Comparison of ENCODE assay signal across 25 cellular contexts in genomic region chr2:53053958-53054357, GRCh38.
"Had no signal": no experiment of that assay in that cellular context is flagged by ENCODE, and none has a peak within 500 bp of the region (broad histone marks: within the 10 kb centered on the region; RNA-seq: fewer than 3 reads in every experiment).

No MANE protein-coding gene starts in this region.

- H3K9me3 Mint-ChIP-seq: endodermal cell had no signal

- H3K4me3 ChIP-seq: colonic mucosa, coronary artery, dorsolateral prefrontal cortex, esophagus muscularis mucosa, esophagus squamous epithelium, gastrocnemius medialis, gastroesophageal sphincter, heart left ventricle, heart right ventricle had no signal

- H3K27ac Mint-ChIP-seq: dendritic cell treated with granulocyte-macrophage colony-stimulating factor and Interleukin-4, amounts not matched to agents 40 ng/mL and 50 ng/mL, for 4 days; effector memory CD8-positive, alpha-beta T cell; endodermal cell had no signal

- H3K9me3 ChIP-seq: colonic mucosa, esophagus muscularis mucosa, esophagus squamous epithelium, gastrocnemius medialis, gastroesophageal sphincter had no signal

- ATAC-seq: effector memory CD8-positive, alpha-beta T cell; esophagus mucosa; foreskin keratinocyte; gastrocnemius medialis; gastroesophageal sphincter; heart left ventricle; heart right ventricle had no signal

- H3K36me3 ChIP-seq: colonic mucosa, esophagus muscularis mucosa, esophagus squamous epithelium, gastrocnemius medialis, gastroesophageal sphincter, heart left ventricle, heart right ventricle had no signal

- H3K27ac ChIP-seq: colonic mucosa, coronary artery, dorsolateral prefrontal cortex, epithelial cell of prostate, esophagus muscularis mucosa, esophagus squamous epithelium, foreskin keratinocyte, gastrocnemius medialis, gastroesophageal sphincter, heart left ventricle, heart right ventricle had no signal

- H3K27me3 ChIP-seq: colonic mucosa, dorsolateral prefrontal cortex, esophagus muscularis mucosa, esophagus squamous epithelium, foreskin keratinocyte, gastrocnemius medialis, gastroesophageal sphincter, heart left ventricle, heart right ventricle had no signal

- H3K4me1 ChIP-seq: colonic mucosa, esophagus muscularis mucosa, esophagus squamous epithelium, foreskin keratinocyte, gastrocnemius medialis, gastroesophageal sphincter, heart left ventricle, heart right ventricle had no signal

- H3K27me3 Mint-ChIP-seq: dendritic cell treated with granulocyte-macrophage colony-stimulating factor and Interleukin-4, amounts not matched to agents 40 ng/mL and 50 ng/mL, for 4 days; effector memory CD8-positive, alpha-beta T cell had no signal

- H3K4me3 Mint-ChIP-seq: dendritic cell treated with granulocyte-macrophage colony-stimulating factor and Interleukin-4, amounts not matched to agents 40 ng/mL and 50 ng/mL, for 4 days; effector memory CD8-positive, alpha-beta T cell; endodermal cell had no signal

- DNase-seq: colonic mucosa; cortex of kidney; dermis blood vessel endothelial cell; dorsolateral prefrontal cortex; effector CD4-positive, alpha-beta T cell; effector CD8-positive, alpha-beta T cell; effector memory CD4-positive, alpha-beta T cell; effector memory CD8-positive, alpha-beta T cell; endodermal cell; erythroblast; esophagus squamous epithelium; foreskin fibroblast; foreskin keratinocyte; foreskin melanocyte; gastrocnemius medialis; glutamatergic neuron; head of caudate nucleus; heart left ventricle; heart right ventricle had no signal
